Comparison of ENCODE assay signal across 1 cellular context in genomic region chr17:14303343-14304221, GRCh38.
TF ChIP-seq lines count a peak whose summit lies in the region.

No MANE protein-coding gene starts in this region.

TF ChIP-seq in GM23338, 12 proteins besides CTCF, POLR2A, EP300 and RAD21 (continued from another document):
- TF ChIP-seq ZNF462 (CRISPR knock-in tag; IDR thresholded peaks at IDR 0.05) (no peak), STAT1 (IDR thresholded peaks at IDR 0.05; ENCODE audit: unreplicated experiment) (no peak), ZNF331 (CRISPR knock-in tag; IDR thresholded peaks at IDR 0.05; ENCODE audit: low read depth) (no peak)
